In genomic region chr5:57889558-57889957, GRCh38 we compare ENCODE assay signal across 8 cellular contexts.
DNase-seq lines count a peak whose midpoint lies in the region; ATAC-seq and TF ChIP-seq lines count a peak whose summit lies in the region.

No MANE protein-coding gene starts in this region.

- TF ChIP-seq CTCF in Calu3 (IDR thresholded peaks at IDR 0.05; ENCODE audit: unreplicated experiment), result no peak

- no TSS peak for BruUV-seq in Calu3 (replicated peaks; lab: Mats Ljungman, UMichigan)

- no peaks in the 10 kb centered on the region for H3K36me3 ChIP-seq in mesendoderm (ENCODE audit: control insufficient read depth, insufficient read depth, low read length)

- H3K9me3 Mint-ChIP-seq in Calu3 (ENCODE audit: low read depth, unreplicated experiment), result no peaks in the 10 kb centered on the region

- no peak overlapping the region for H3K4me2 ChIP-seq in mesendoderm (ENCODE audit: low read length)

- CTCF ChIA-PET in Calu3 (lab: Charles Lee), result interaction anchor here (0.7 to 1.3 kb wide), 5 partner anchors 110 to 592 kb away, joined by 3 to 8 read pairs (median 3); no protein-coding TSS in a partner anchor

- H3K4ac ChIP-seq in mesendoderm (ENCODE audit: low read depth, low read length), result peak overlapping the region; percentile 43

- H3K27me3 Mint-ChIP-seq in Calu3 (ENCODE audit: unreplicated experiment), result no peaks in the 10 kb centered on the region

- H3K4me3 Mint-ChIP-seq in Calu3 (ENCODE audit: low read depth, unreplicated experiment), result no peak overlapping the region

- intact Hi-C loops in Calu3 (cut with micrococcal nuclease; ENCODE audit: unreplicated experiment), result loop anchor here (2.0 to 10.0 kb wide), 3 partner anchors 299 to 455 kb away; no protein-coding TSS in a partner anchor

- H3K4me1 ChIP-seq in mesendoderm (ENCODE audit: control insufficient read depth, low read depth, low read length), result no peaks in the 10 kb centered on the region

- WGBS in mesendoderm (ENCODE audit: extremely low coverage, insufficient coverage, low lambda C conversion rate), result no CpG with 5 or more reads among the region's 5 CpGs

- H2BK5ac ChIP-seq in mesendoderm (ENCODE audit: low read length), result no peak overlapping the region

- H3K23ac ChIP-seq in mesendoderm (ENCODE audit: low read length), result no peak overlapping the region

- H3K56ac ChIP-seq in mesendoderm (ENCODE audit: low read length), result no peak overlapping the region

- peak; percentile 40 for DNase-seq in Calu3
- peak; percentile 99 for DNase-seq in NCI-H226
- DNase-seq in dermis blood vessel endothelial cell, result peak; percentile 85
- DNase-seq in mesendoderm, result peak; percentile 80
- no peak for DNase-seq in middle frontal gyrus (ENCODE audit: extremely low spot score, low spot score)
- no peak for DNase-seq in stimulated activated CD4-positive, alpha-beta T cell treated with anti-CD3 and anti-CD28 coated beads, Interleukin-4, amount 100 ng/mL, for 4 hours

- H4K5ac ChIP-seq in mesendoderm (ENCODE audit: low read length), result no peak overlapping the region

- H3K27me3 ChIP-seq in mesendoderm (ENCODE audit: insufficient read depth, low read length, poor library complexity), result no peaks in the 10 kb centered on the region

- no peak overlapping the region for H3K27ac Mint-ChIP-seq in Calu3 (ENCODE audit: unreplicated experiment)

- H3K79me2 ChIP-seq in mesendoderm (ENCODE audit: control insufficient read depth, insufficient read depth, low read length), result no peaks in the 10 kb centered on the region

- H2BK120ac ChIP-seq in mesendoderm (ENCODE audit: low read depth, low read length), result no peak overlapping the region

- H3K27ac ChIP-seq in mesendoderm (ENCODE audit: low read depth, low read length), result no peak overlapping the region

- H3K79me1 ChIP-seq in mesendoderm (ENCODE audit: low read length), result no peaks in the 10 kb centered on the region

- H2AK5ac ChIP-seq in mesendoderm (ENCODE audit: low read length), result no peak overlapping the region

- H3K18ac ChIP-seq in mesendoderm (ENCODE audit: low read length), result no peak overlapping the region

- no peak overlapping the region for H4K8ac ChIP-seq in mesendoderm (ENCODE audit: low read depth, low read length)

- no peak for ATAC-seq in HG03135 (IDR thresholded peaks at IDR 0.05; ENCODE audit: unreplicated experiment)
- no peak for ATAC-seq in GM18517 (IDR thresholded peaks at IDR 0.05; ENCODE audit: unreplicated experiment)

- no peak overlapping the region for H3K9ac ChIP-seq in mesendoderm (ENCODE audit: low read length)

- H3K4me1 Mint-ChIP-seq in Calu3 (ENCODE audit: low read depth, unreplicated experiment), result peaks cover 17% of the 10 kb centered on the region

- no peak overlapping the region for H3K4me3 ChIP-seq in mesendoderm (ENCODE audit: low read length)

- no peak overlapping the region for H2BK15ac ChIP-seq in mesendoderm (replicated peaks; ENCODE audit: low read depth)

- no peaks in the 10 kb centered on the region for H3K36me3 Mint-ChIP-seq in Calu3 (ENCODE audit: insufficient read depth, unreplicated experiment)

Comparison
In these comparisons a context has a peak if more than half of its experiments do, and no peak if none do; other contexts are left out.
1. DNase-seq: peak in Calu3 (single experiment), NCI-H226 (single experiment), dermis blood vessel endothelial cell (single experiment) and mesendoderm (single experiment); none in middle frontal gyrus (single experiment) and stimulated activated CD4-positive, alpha-beta T cell treated with anti-CD3 and anti-CD28 coated beads, Interleukin-4, amount 100 ng/mL, for 4 hours (0 of 2).